In genomic region chr10:14904316-14904732, GRCh38 we compare ENCODE assay signal across 10 cellular contexts. TPM values are rescaled to one million over a fixed set of nuclear protein-coding genes. Genes with fewer than 3 reads are reported as not detected.
A peak's percentile ranks its signal among the peaks of the same experiment; 100 is the strongest.
DNase-seq lines count a peak whose midpoint lies in the region; ATAC-seq, FAIRE-seq and TF ChIP-seq lines count a peak whose summit lies in the region.
"Had no signal": no experiment of that assay in that cellular context is flagged by ENCODE, and none has a peak within 500 bp of the region (broad histone marks: within the 10 kb centered on the region; RNA-seq: fewer than 3 reads in every experiment).

No MANE protein-coding gene starts in this region.

- H3K4me1 ChIP-seq in DND-41 (ENCODE audit: insufficient read depth, low read length) (no peaks in the 10 kb centered on the region), KMS-11 (ENCODE audit: low read depth, poor library complexity, severe bottlenecking) (no peaks in the 10 kb centered on the region), astrocyte (ENCODE audit: insufficient read depth, low read length) (no peaks in the 10 kb centered on the region)

- H3K4me3 ChIP-seq in DND-41 (ENCODE audit: low read depth in 1 of 2, low read length in 2 of 2) (no peak overlapping the region), KMS-11 (IDR thresholded peaks at IDR 0.05; ENCODE audit: insufficient read depth, low read depth, low read length) (no peak overlapping the region), astrocyte (ENCODE audit: insufficient read depth, low read depth, low read length) (no peak overlapping the region)

- H3K27me3 Mint-ChIP-seq in astrocyte (ENCODE audit: low read depth, unreplicated experiment) (no peaks in the 10 kb centered on the region), WTC11 (ENCODE audit: low read depth) (no peaks in the 10 kb centered on the region)

- POLR2A ChIA-PET in WTC11 (lab: Charles Lee) = no interaction called here

- H3K9me3 Mint-ChIP-seq in astrocyte (ENCODE audit: unreplicated experiment) (no peaks in the 10 kb centered on the region), WTC11 (peaks cover 7% of the 10 kb centered on the region)

- peak; percentile 64 for TF ChIP-seq CTCF in DND-41 (IDR thresholded peaks at IDR 0.05; ENCODE audit: borderline replicate concordance, extremely low read depth, low read length, poor library complexity, severe bottlenecking)
- TF ChIP-seq CTCF in KMS-11 (conservative IDR thresholded peaks at IDR 0.05; ENCODE audit: low read depth, low read length) = peak; percentile 61
- peak; percentile 56 for TF ChIP-seq CTCF in astrocyte (IDR thresholded peaks at IDR 0.05; ENCODE audit: insufficient read depth, low read depth, low read length)
- TF ChIP-seq CTCF in WTC11 (IDR thresholded peaks at IDR 0.05) = no peak

- H3K9me3 ChIP-seq in DND-41 (ENCODE audit: insufficient read depth, low read length, severe bottlenecking) (peaks cover 8% of the 10 kb centered on the region), astrocyte (ENCODE audit: insufficient read depth, low read depth, low read length) (no peaks in the 10 kb centered on the region)

- ATAC-seq in DND-41 (ENCODE audit: insufficient read depth, low read depth) (peak; percentile 73; the same call in 2 of the 3 replicates), left lobe of liver (peak; percentile 71), WTC11 (no peak), GM19397 (IDR thresholded peaks at IDR 0.05; ENCODE audit: unreplicated experiment) (no peak), GM18870 (IDR thresholded peaks at IDR 0.05; ENCODE audit: unreplicated experiment) (no peak)

- H3K9ac ChIP-seq in DND-41 (ENCODE audit: low read depth, low read length) (no peak overlapping the region), KMS-11 (no peak overlapping the region), astrocyte (ENCODE audit: low read length) (no peak overlapping the region)

- H3K4me2 ChIP-seq in DND-41 (ENCODE audit: insufficient read depth, low read length) = no peak overlapping the region
- H3K4me2 ChIP-seq in KMS-11 = no peak overlapping the region
- H3K4me2 ChIP-seq in astrocyte (ENCODE audit: low read length) = no peak overlapping the region

- no peak overlapping the region for H2AFZ ChIP-seq in DND-41 (ENCODE audit: low read depth, low read length)
- H2AFZ ChIP-seq in KMS-11 (ENCODE audit: low read depth) = no peak overlapping the region
- no peak overlapping the region for H2AFZ ChIP-seq in astrocyte (ENCODE audit: low read depth, low read length)

- no peak overlapping the region for H3K27ac ChIP-seq in DND-41 (ENCODE audit: low read length)
- no peak overlapping the region for H3K27ac ChIP-seq in KMS-11
- no peak overlapping the region for H3K27ac ChIP-seq in astrocyte (ENCODE audit: low read depth, low read length)
- H3K27ac ChIP-seq: epithelial cell of prostate had no signal

- no peaks in the 10 kb centered on the region for H3K27me3 ChIP-seq in DND-41 (ENCODE audit: insufficient read depth, low read length, poor library complexity)
- H3K27me3 ChIP-seq in KMS-11 (ENCODE audit: insufficient read depth, low read depth) = no peaks in the 10 kb centered on the region
- no peaks in the 10 kb centered on the region for H3K27me3 ChIP-seq in astrocyte (ENCODE audit: insufficient read depth, low read length)

- H3K4me1 Mint-ChIP-seq in astrocyte (ENCODE audit: low read depth, unreplicated experiment) (no peaks in the 10 kb centered on the region), WTC11 (peaks cover 7% of the 10 kb centered on the region)

- DNase-seq in A172 (ENCODE audit: low spot score) (peak; percentile 19), DND-41 (no peak), astrocyte (ENCODE audit: low read depth) (no peak), left lobe of liver (ENCODE audit: low spot score) (no peak), WTC11 (ENCODE audit: low spot score) (no peak)

- H3K27ac Mint-ChIP-seq in astrocyte (ENCODE audit: unreplicated experiment) (no peak overlapping the region), WTC11 (no peak overlapping the region)

- H3K36me3 ChIP-seq in DND-41 (ENCODE audit: insufficient read depth, low read length) (peaks cover 93% of the 10 kb centered on the region), KMS-11 (ENCODE audit: insufficient read depth) (peaks cover 14% of the 10 kb centered on the region; the same call in 1 of the 2 replicates), astrocyte (ENCODE audit: insufficient read depth, low read length) (peaks cover 26% of the 10 kb centered on the region)

- H3K4me3 Mint-ChIP-seq in astrocyte (ENCODE audit: unreplicated experiment) = no peak overlapping the region
- no peak overlapping the region for H3K4me3 Mint-ChIP-seq in WTC11

- H4K20me1 ChIP-seq in DND-41 (ENCODE audit: insufficient read depth, low read length) = peaks cover 2% of the 10 kb centered on the region; the same call in 1 of the 2 replicates
- H4K20me1 ChIP-seq in KMS-11 (ENCODE audit: insufficient read depth) = no peaks in the 10 kb centered on the region
- H4K20me1 ChIP-seq in astrocyte (ENCODE audit: insufficient read depth, low read length) = no peaks in the 10 kb centered on the region

- CTCF ChIA-PET in WTC11 (lab: Charles Lee) = interaction anchor here (0.6 to 1.6 kb wide), 5 partner anchors 15 to 594 kb away, joined by 3 to 7 read pairs (median 5); partner anchors contain the start of gene SUV39H2

- H3K79me2 ChIP-seq in DND-41 (ENCODE audit: insufficient read depth, low read length) (peaks cover 12% of the 10 kb centered on the region; the same call in 1 of the 2 replicates), KMS-11 (ENCODE audit: insufficient read depth, low read depth) (peaks cover 11% of the 10 kb centered on the region; the same call in 1 of the 2 replicates), astrocyte (ENCODE audit: insufficient read depth, low read length) (no peaks in the 10 kb centered on the region)

- H3K36me3 Mint-ChIP-seq in astrocyte (ENCODE audit: low read depth, unreplicated experiment) (peaks cover 21% of the 10 kb centered on the region), WTC11 (peaks cover 80% of the 10 kb centered on the region)

- FAIRE-seq in astrocyte (lab: Jason Lieb, UNC) = peak; percentile 39

TF ChIP-seq in WTC11, 78 proteins besides CTCF, POLR2A, EP300 and RAD21:
- TF ChIP-seq NFE2L1 (CRISPR knock-in tag; IDR thresholded peaks at IDR 0.05) = no peak
- TF ChIP-seq NFYB (CRISPR knock-in tag; conservative IDR thresholded peaks at IDR 0.05; ENCODE audit: low read depth) = no peak
- TF ChIP-seq FOXP4 (CRISPR knock-in tag; IDR thresholded peaks at IDR 0.05) = no peak
- no peak for TF ChIP-seq CREB1 (CRISPR knock-in tag; IDR thresholded peaks at IDR 0.05)
- TF ChIP-seq MYBL2 (CRISPR knock-in tag; IDR thresholded peaks at IDR 0.05) = no peak
- no peak for TF ChIP-seq KAT7 (CRISPR knock-in tag; IDR thresholded peaks at IDR 0.05; ENCODE audit: borderline replicate concordance)
- no peak for TF ChIP-seq ESRRA (CRISPR knock-in tag; IDR thresholded peaks at IDR 0.05; ENCODE audit: borderline replicate concordance)
- no peak for TF ChIP-seq HMGXB4 (CRISPR knock-in tag; IDR thresholded peaks at IDR 0.05)
- no peak for TF ChIP-seq ATF1 (CRISPR knock-in tag; IDR thresholded peaks at IDR 0.05)
- no peak for TF ChIP-seq FOXK1 (CRISPR knock-in tag; IDR thresholded peaks at IDR 0.05)
- no peak for TF ChIP-seq GRHL2 (CRISPR knock-in tag; IDR thresholded peaks at IDR 0.05; ENCODE audit: insufficient replicate concordance, severe bottlenecking)

RNA-seq across cellular contexts. Expression of gene SUV39H2, which starts 25.7 kb away (rescaled TPM):
- total RNA-seq in A172 (2014; rRNA removed; shearing (Covaris generic)) = 50.5 and 64.3 TPM in 2 replicates
- 10.6 and 13.8 TPM in 2 replicates for total RNA-seq in astrocyte
- 3.1 TPM for total RNA-seq in left lobe of liver
- 36.4 to 41.4 TPM (median 39.9 TPM) in 3 replicates for total RNA-seq in WTC11 (2021)

RNA-seq across cellular contexts. Expression of gene DCLRE1C, which starts 49.6 kb away (rescaled TPM):
- 13.3 and 14.4 TPM in 2 replicates for total RNA-seq in A172 (2014; rRNA removed; shearing (Covaris generic))
- total RNA-seq in astrocyte (8.5 and 10.1 TPM in 2 replicates), left lobe of liver (1.7 TPM), WTC11 (2021) (4.3 to 8.5 TPM (median 4.6 TPM) in 3 replicates)

RNA-seq across cellular contexts. Expression of gene MEIG1, which starts 54.9 kb away (rescaled TPM):
- total RNA-seq in A172 (2014; rRNA removed; shearing (Covaris generic)) = 0.48 TPM in 1 of 2 replicates, not detected in the other
- total RNA-seq in astrocyte = 0.43 and 0.53 TPM in 2 replicates
- total RNA-seq in left lobe of liver = not detected
- total RNA-seq in WTC11 (2021) = not detected in 3 replicates
- total RNA-seq: urinary bladder had no signal

Comparison
In these comparisons a context has a peak if more than half of its experiments do, and no peak if none do; other contexts are left out.
1. ATAC-seq: peak in DND-41 (single experiment) and left lobe of liver (single experiment); none in WTC11 (single experiment), GM19397 (single experiment) and GM18870 (single experiment).